Comparison of ENCODE assay signal across 23 cellular contexts in the genomic region with DNA sequence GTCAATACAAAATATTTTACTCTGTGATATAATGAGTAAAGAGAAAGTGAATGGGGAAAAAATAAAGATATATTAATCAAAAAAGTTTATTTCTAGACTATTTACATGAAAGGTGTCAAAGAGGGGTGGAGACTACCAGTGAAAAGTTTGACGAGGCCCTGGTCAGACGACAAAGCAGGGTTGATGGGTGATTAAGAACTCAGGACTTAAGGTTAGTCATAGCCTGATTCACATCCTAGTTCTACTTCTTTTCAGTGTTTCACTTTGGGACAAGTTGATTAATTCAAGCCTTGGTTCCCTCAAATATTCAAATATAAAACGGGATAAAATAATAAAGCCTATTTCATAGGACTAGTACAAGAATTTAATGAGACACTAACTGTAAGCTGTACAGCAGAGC.
"Had no signal": no experiment of that assay in that cellular context is flagged by ENCODE, and none has a peak within 500 bp of the region (broad histone marks: within the 10 kb centered on the region; RNA-seq: fewer than 3 reads in every experiment).

No MANE protein-coding gene starts in this region.

- H3K27me3 ChIP-seq: neural progenitor cell, ovary, right atrium auricular region, right lobe of liver, stomach, testis, thyroid gland, transverse colon, upper lobe of left lung, vagina had no signal

- H2AFZ ChIP-seq: neural progenitor cell had no signal

- H3K9me3 ChIP-seq: left ventricle myocardium inferior, ovary, right atrium auricular region, right lobe of liver, stomach, testis, thyroid gland, transverse colon, upper lobe of left lung, vagina had no signal

- H3K27ac ChIP-seq: left ventricle myocardium inferior, neural progenitor cell, ovary, right atrium auricular region, right lobe of liver, stomach, testis, thyroid gland, transverse colon, upper lobe of left lung, vagina had no signal

- H3K4me1 ChIP-seq: left ventricle myocardium inferior, right atrium auricular region, right lobe of liver, stomach, testis, transverse colon, upper lobe of left lung, vagina had no signal

- H3K4me3 ChIP-seq: left ventricle myocardium inferior, lung, neural progenitor cell, ovary, right atrium auricular region, right lobe of liver, smooth muscle cell, stomach, testis, thyroid gland, transverse colon, upper lobe of left lung, vagina had no signal

- H3K36me3 ChIP-seq: left ventricle myocardium inferior, neural progenitor cell, ovary, right atrium auricular region, right lobe of liver, stomach, thyroid gland, transverse colon, upper lobe of left lung, vagina had no signal

- DNase-seq: immature natural killer cell; kidney; left ventricle myocardium inferior; mesendoderm; naive B cell; natural killer cell; nephron progenitor cell; ovary; right lobe of liver; stimulated activated CD4-positive, alpha-beta T cell treated with anti-CD3 and anti-CD28 coated beads, Interleukin-2, amount 100 ng/mL, for 24 hours; stimulated activated CD4-positive, alpha-beta T cell treated with anti-CD3 and anti-CD28 coated beads, Interleukin-4, amount 100 ng/mL, for 1 hour; stimulated activated naive B cell treated with anti-CD40 and anti-IgM and Interleukin-4, amounts not matched to agents 10 μg/mL and 1 μg/mL and 100 μg/mL, for 72 hours; stimulated activated naive CD8-positive, alpha-beta T cell treated with anti-CD3 and anti-CD28 coated beads, Interleukin-15, Interleukin-2, amounts not matched to agents 100 U/mL and 50 U/mL, for 24 hours; stomach; testis; thyroid gland; transverse colon; upper lobe of left lung had no signal

- H3K4me2 ChIP-seq: neural progenitor cell, smooth muscle cell had no signal

- H3K9ac ChIP-seq: neural progenitor cell had no signal
